In genomic region chr1:101288491-101288944, GRCh38 we compare ENCODE assay signal across 1 cellular context.
TF ChIP-seq lines count a peak whose summit lies in the region.

No MANE protein-coding gene starts in this region.

TF ChIP-seq in IMR-90, 13 proteins besides CTCF, POLR2A, EP300 and RAD21 (continued from another document):
- TF ChIP-seq ELK1 (IDR thresholded peaks at IDR 0.05; ENCODE audit: borderline replicate concordance, low read depth, low read length) = no peak
TF ChIP-seq in IMR-90: peak in this region for 4.
